23 cellular contexts compared by ENCODE assay signal in genomic region chr14:105391541-105391940, GRCh38. TPM values are rescaled to one million over a fixed set of nuclear protein-coding genes. Genes with fewer than 3 reads are reported as not detected.
DNase-seq lines count a peak whose midpoint lies in the region; ATAC-seq and TF ChIP-seq lines count a peak whose summit lies in the region.
"Had no signal": no experiment of that assay in that cellular context is flagged by ENCODE, and none has a peak within 500 bp of the region (broad histone marks: within the 10 kb centered on the region; RNA-seq: fewer than 3 reads in every experiment).

No MANE protein-coding gene starts in this region.

- no peak overlapping the region for H3K18ac ChIP-seq in neuronal stem cell (ENCODE audit: low read length)

- H2AK5ac ChIP-seq in neuronal stem cell (ENCODE audit: low read depth, low read length): no peak overlapping the region

- WGBS in neuronal stem cell (ENCODE audit: extremely low coverage in 2 of 2, insufficient read length in 2 of 2, insufficient replicate concordance in 1 of 2), 2 donors: no CpG with 5 or more reads among the region's 23 CpGs

- peaks cover 28% of the 10 kb centered on the region for H3K4me1 Mint-ChIP-seq in glutamatergic neuron (ENCODE audit: low read depth, unreplicated experiment)

- ATAC-seq in Right ventricle myocardium superior (ENCODE audit: poor library complexity) (no peak), left ventricle myocardium superior (no peak), HG02610 (IDR thresholded peaks at IDR 0.05; ENCODE audit: unreplicated experiment) (no peak)
- ATAC-seq: A549 had no signal

- H2BK120ac ChIP-seq in neuronal stem cell (ENCODE audit: low read depth, low read length): no peak overlapping the region

- H3K36me3 Mint-ChIP-seq in glutamatergic neuron (ENCODE audit: unreplicated experiment): no peaks in the 10 kb centered on the region

- no peak overlapping the region for H2AFZ ChIP-seq in neuronal stem cell (ENCODE audit: low read length)

- TF ChIP-seq CTCF in GM06990 (IDR thresholded peaks at IDR 0.05; ENCODE audit: insufficient read depth, low read length, poor library complexity, severe bottlenecking) (no peak), glutamatergic neuron (IDR thresholded peaks at IDR 0.05; ENCODE audit: partially characterized antibody, unreplicated experiment) (no peak)

- H3K4me3 Mint-ChIP-seq in glutamatergic neuron (ENCODE audit: unreplicated experiment): no peak overlapping the region
- H3K4me3 Mint-ChIP-seq: B cell; CD4-positive, alpha-beta T cell had no signal

- H2BK15ac ChIP-seq in neuronal stem cell (ENCODE audit: low read length): no peak overlapping the region

- H4K8ac ChIP-seq in neuronal stem cell (ENCODE audit: low read depth, low read length): no peak overlapping the region

- H3K9me3 ChIP-seq in neuronal stem cell (replicated peaks in 1 of 2; ENCODE audit: control insufficient read depth in 2 of 2, insufficient read depth in 1 of 2, low read depth in 1 of 2, low read length in 2 of 2): no peaks in the 10 kb centered on the region
- H3K9me3 ChIP-seq: A549, SJSA1 had no signal

- peak overlapping the region; percentile 78 for H3K27ac Mint-ChIP-seq in glutamatergic neuron (ENCODE audit: unreplicated experiment)
- H3K27ac Mint-ChIP-seq: B cell; CD4-positive, alpha-beta T cell had no signal

- H3K4ac ChIP-seq in neuronal stem cell (ENCODE audit: low read length): no peak overlapping the region

- no peak overlapping the region for H3K23ac ChIP-seq in neuronal stem cell (ENCODE audit: low read depth, low read length, poor library complexity)

- H3K36me3 ChIP-seq in GM06990 (ENCODE audit: control insufficient read depth, insufficient read depth, low read length) (no peaks in the 10 kb centered on the region), neuronal stem cell (replicated peaks in 1 of 2; ENCODE audit: control insufficient read depth in 2 of 2, insufficient read depth in 2 of 2, low read length in 2 of 2) (peaks cover 3 to 30% of the 10 kb centered on the region in 2 donors)
- H3K36me3 ChIP-seq: SJSA1 had no signal

- intact Hi-C loops in Right ventricle myocardium superior (cut with DNase I) (no loop called here), left ventricle myocardium superior (cut with micrococcal nuclease) (no loop called here)

- H2BK5ac ChIP-seq in neuronal stem cell (ENCODE audit: low read length): no peak overlapping the region

- H2BK12ac ChIP-seq in neuronal stem cell (ENCODE audit: low read length): no peak overlapping the region

- H3K9me3 Mint-ChIP-seq in glutamatergic neuron (ENCODE audit: unreplicated experiment): peaks cover 15% of the 10 kb centered on the region
- H3K9me3 Mint-ChIP-seq: CD4-positive, alpha-beta T cell had no signal

- no peak overlapping the region for H4K91ac ChIP-seq in neuronal stem cell (ENCODE audit: low read depth, low read length, poor library complexity)

- H3K14ac ChIP-seq in neuronal stem cell (ENCODE audit: low read length): peak overlapping the region; percentile 89

- H3K4me1 ChIP-seq in neuronal stem cell (ENCODE audit: control insufficient read depth in 2 of 2, insufficient read depth in 1 of 2, low read depth in 1 of 2, low read length in 2 of 2): no peaks in the 10 kb centered on the region
- H3K4me1 ChIP-seq: A549 had no signal

- peak; percentile 16 for DNase-seq in Right ventricle myocardium superior
- no peak for DNase-seq in left ventricle myocardium superior
- DNase-seq in GM06990 (ENCODE audit: extremely low read depth, insufficient read length): peak; percentile 13
- no peak for DNase-seq in glutamatergic neuron
- no peak for DNase-seq in neuronal stem cell (ENCODE audit: low spot score)
- DNase-seq in NCI-H2227 (lab: John Stamatoyannopoulos, UW; ENCODE audit: unreplicated experiment): no peak
- no peak for DNase-seq in OCI-M1 (lab: John Stamatoyannopoulos, UW)
- DNase-seq: DMS153, GOT3, HCEC 1CT, KG1, NCI-H1092, NCI-H1436 treated with DMSO at 0.1 percent for 48 hours, NCI-H1930, NCI-H2227 treated with DMSO at 0.1 percent for 48 hours, NCI-H510A had no signal

- peaks cover 12% of the 10 kb centered on the region for H3K27me3 Mint-ChIP-seq in glutamatergic neuron (ENCODE audit: unreplicated experiment)
- H3K27me3 Mint-ChIP-seq: B cell; CD4-positive, alpha-beta T cell had no signal

- H3K27me3 ChIP-seq in GM06990 (replicated peaks; ENCODE audit: control insufficient read depth, insufficient read depth, low read length) (no peaks in the 10 kb centered on the region), neuronal stem cell (ENCODE audit: control insufficient read depth in 3 of 3, insufficient read depth in 3 of 3, low read depth in 1 of 3, low read length in 3 of 3) (no peaks in the 10 kb centered on the region)
- H3K27me3 ChIP-seq: SJSA1 had no signal

- H3K27ac ChIP-seq in neuronal stem cell (replicated peaks; ENCODE audit: low read length): no peak overlapping the region
- H3K27ac ChIP-seq: A549, RWPE1, SJSA1 had no signal

- peak overlapping the region; percentile 50 for H3K9ac ChIP-seq in neuronal stem cell (ENCODE audit: low read depth, low read length, poor library complexity)

- H3K4me2 ChIP-seq in neuronal stem cell (ENCODE audit: insufficient read depth, low read length, poor library complexity, severe bottlenecking): no peak overlapping the region
- H3K4me2 ChIP-seq: A549 had no signal

- H3K4me3 ChIP-seq in GM06990 (replicated peaks; ENCODE audit: low read depth, low read length) (no peak overlapping the region), neuronal stem cell (ENCODE audit: low read length in 2 of 2) (peak overlapping the region in 1 of 2 donors; percentile 45)
- H3K4me3 ChIP-seq: A549, SJSA1 had no signal

- peaks cover 5% of the 10 kb centered on the region for H3K79me1 ChIP-seq in neuronal stem cell (ENCODE audit: low read depth, low read length)

RNA-seq across cellular contexts. Expression of gene TEX22, which starts 6.8 kb away (rescaled TPM):
- total RNA-seq in Right ventricle myocardium superior (1.9 TPM), left ventricle myocardium superior (1.6 TPM), glutamatergic neuron (ENCODE audit: unreplicated experiment) (2.7 TPM)
- polyA plus RNA-seq in neuronal stem cell (2013, experiment 1 of 2): 0.21 TPM
- 0.21 TPM for polyA plus RNA-seq in neuronal stem cell (2013, experiment 2 of 2)
- total RNA-seq: HT1080 had no signal

RNA-seq across cellular contexts. Expression of gene MTA1, which starts 28.1 kb away (rescaled TPM):
- 191 TPM for total RNA-seq in Right ventricle myocardium superior
- total RNA-seq in left ventricle myocardium superior: 201 TPM
- 261 TPM for total RNA-seq in glutamatergic neuron (ENCODE audit: unreplicated experiment)
- polyA plus RNA-seq in neuronal stem cell (2013, experiment 1 of 2): 199 TPM
- polyA plus RNA-seq in neuronal stem cell (2013, experiment 2 of 2): 194 TPM

Comparison
In these comparisons a context has a peak if more than half of its experiments do, and no peak if none do; other contexts are left out.
1. DNase-seq: peak in Right ventricle myocardium superior (single experiment) and GM06990 (single experiment); none in left ventricle myocardium superior (single experiment), glutamatergic neuron (single experiment), neuronal stem cell (single experiment), NCI-H2227 (single experiment) and OCI-M1 (single experiment).